In the genomic region with DNA sequence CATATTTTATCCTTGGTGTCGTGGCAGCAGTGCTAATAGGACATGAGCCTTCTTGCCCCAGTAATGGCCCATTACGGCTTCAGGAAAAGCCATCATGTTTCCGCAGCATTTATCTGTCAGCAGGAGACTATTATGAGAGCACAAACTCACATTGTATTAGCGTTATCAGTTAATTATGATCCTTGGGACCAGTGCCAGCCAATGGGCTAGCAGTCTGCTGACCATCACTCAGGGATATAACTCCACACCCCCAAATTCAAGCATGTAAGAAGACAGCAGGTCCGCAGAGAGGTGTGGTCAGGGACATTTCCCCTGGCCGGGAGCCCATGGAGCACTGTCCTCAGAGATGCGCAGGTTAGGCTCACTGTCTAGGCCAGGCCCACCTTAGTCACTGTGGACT, we compare ENCODE assay signal across 21 cellular contexts. TPM values are rescaled to one million over a fixed set of nuclear protein-coding genes. Genes with fewer than 3 reads are reported as not detected.
DNase-seq lines count a peak whose midpoint lies in the region; ATAC-seq and TF ChIP-seq lines count a peak whose summit lies in the region.
"Had no signal": no experiment of that assay in that cellular context is flagged by ENCODE, and none has a peak within 500 bp of the region (broad histone marks: within the 10 kb centered on the region; RNA-seq: fewer than 3 reads in every experiment).

No MANE protein-coding gene starts in this region.

- WGBS in neuronal stem cell (ENCODE audit: extremely low coverage in 2 of 2, insufficient read length in 2 of 2, insufficient replicate concordance in 1 of 2), 2 donors = no CpG with 5 or more reads among the region's 7 CpGs

- no peak overlapping the region for H3K18ac ChIP-seq in neuronal stem cell (ENCODE audit: low read length)

- no peak overlapping the region for H3K23ac ChIP-seq in neuronal stem cell (ENCODE audit: low read depth, low read length, poor library complexity)

- H3K4ac ChIP-seq in neuronal stem cell (ENCODE audit: low read length) = no peak overlapping the region

- H3K36me3 ChIP-seq in neuronal stem cell (replicated peaks in 1 of 2; ENCODE audit: control insufficient read depth in 2 of 2, insufficient read depth in 2 of 2, low read length in 2 of 2) = no peaks in the 10 kb centered on the region
- H3K36me3 ChIP-seq in lower lobe of right lung = no peaks in the 10 kb centered on the region
- H3K36me3 ChIP-seq: BLaER1 had no signal

- DNase-seq in COR-L47 (lab: John Stamatoyannopoulos, UW) (peak; percentile 51), NCI-H1417 treated with DMSO at 0.1 percent for 48 hours (lab: John Stamatoyannopoulos, UW) (peak; percentile 18), NCI-H69 (lab: John Stamatoyannopoulos, UW) (peak; percentile 15), neuronal stem cell (ENCODE audit: low spot score) (no peak), NCI-H510A treated with DMSO at 0.1 percent for 48 hours (lab: John Stamatoyannopoulos, UW) (no peak), lower lobe of right lung (no peak)
- DNase-seq: CD4-positive, CD25-positive, alpha-beta regulatory T cell; CD8-positive, alpha-beta T cell; DMS 273 treated with DMSO at 0.1 percent for 48 hours; DMS79; EL; GDM1; GM23248; H7; HCEC 1CT had no signal

- peak overlapping the region; percentile 66 for H3K14ac ChIP-seq in neuronal stem cell (ENCODE audit: low read length)

- H4K8ac ChIP-seq in neuronal stem cell (ENCODE audit: low read depth, low read length) = no peak overlapping the region

- H3K4me2 ChIP-seq in neuronal stem cell (ENCODE audit: insufficient read depth, low read length, poor library complexity, severe bottlenecking) = no peak overlapping the region
- H3K4me2 ChIP-seq: BLaER1 had no signal

- H2BK12ac ChIP-seq in neuronal stem cell (ENCODE audit: low read length) = no peak overlapping the region

- H3K27me3 ChIP-seq in neuronal stem cell (ENCODE audit: control insufficient read depth in 3 of 3, insufficient read depth in 3 of 3, low read depth in 1 of 3, low read length in 3 of 3) (peaks cover 0 to 62% (median 19%) of the 10 kb centered on the region in 3 experiments), lower lobe of right lung (ENCODE audit: low read depth) (peaks cover 27% of the 10 kb centered on the region)

- H3K4me3 ChIP-seq in neuronal stem cell (ENCODE audit: low read length in 2 of 2) = no peak overlapping the region
- no peak overlapping the region for H3K4me3 ChIP-seq in lower lobe of right lung
- H3K4me3 ChIP-seq: BLaER1, GM12878, GM23248 had no signal

- H3K9me3 ChIP-seq in neuronal stem cell (replicated peaks in 1 of 2; ENCODE audit: control insufficient read depth in 2 of 2, insufficient read depth in 1 of 2, low read depth in 1 of 2, low read length in 2 of 2) (no peaks in the 10 kb centered on the region), lower lobe of right lung (no peaks in the 10 kb centered on the region)
- H3K9me3 ChIP-seq: BLaER1 had no signal

- no peak overlapping the region for H2AK5ac ChIP-seq in neuronal stem cell (ENCODE audit: low read depth, low read length)

- H3K4me1 ChIP-seq in neuronal stem cell (ENCODE audit: control insufficient read depth in 2 of 2, insufficient read depth in 1 of 2, low read depth in 1 of 2, low read length in 2 of 2) = peaks cover under 1 to 1% of the 10 kb centered on the region in 2 donors
- no peaks in the 10 kb centered on the region for H3K4me1 ChIP-seq in lower lobe of right lung

- no peak overlapping the region for H2BK120ac ChIP-seq in neuronal stem cell (ENCODE audit: low read depth, low read length)

- no peaks in the 10 kb centered on the region for H3K79me1 ChIP-seq in neuronal stem cell (ENCODE audit: low read depth, low read length)

- intact Hi-C loops in lower lobe of right lung (cut with DNase I) = no loop called here

- H4K91ac ChIP-seq in neuronal stem cell (ENCODE audit: low read depth, low read length, poor library complexity) = no peak overlapping the region

- no peak overlapping the region for H2BK5ac ChIP-seq in neuronal stem cell (ENCODE audit: low read length)

- H3K27ac ChIP-seq in neuronal stem cell (replicated peaks; ENCODE audit: low read length) (no peak overlapping the region), lower lobe of right lung (no peak overlapping the region)
- H3K27ac ChIP-seq: BLaER1, C4-2B, GM23248 had no signal

- no peak overlapping the region for H3K9ac ChIP-seq in neuronal stem cell (ENCODE audit: low read depth, low read length, poor library complexity)
- H3K9ac ChIP-seq: BLaER1, GM23248 had no signal

- H2AFZ ChIP-seq in neuronal stem cell (ENCODE audit: low read length) = no peak overlapping the region
- H2AFZ ChIP-seq: GM23248 had no signal

- H2BK15ac ChIP-seq in neuronal stem cell (ENCODE audit: low read length) = no peak overlapping the region

- ATAC-seq in GM19452 (IDR thresholded peaks at IDR 0.05; ENCODE audit: unreplicated experiment) (no peak), HG02938 (IDR thresholded peaks at IDR 0.05; ENCODE audit: unreplicated experiment) (no peak), lower lobe of right lung (no peak)
- ATAC-seq: CD8-positive, alpha-beta T cell; GM12878 had no signal

- TF ChIP-seq CTCF in lower lobe of right lung (IDR thresholded peaks at IDR 0.05) = no peak

RNA-seq across cellular contexts. Expression of a gene that starts 4.9 kb away (rescaled TPM):
- polyA plus RNA-seq in neuronal stem cell (2013, experiment 1 of 2) = 0.67 TPM
- 0.68 TPM for polyA plus RNA-seq in neuronal stem cell (2013, experiment 2 of 2)
- total RNA-seq in lower lobe of right lung = not detected
- total RNA-seq: A172; CD4-positive, CD25-positive, alpha-beta regulatory T cell; GM23248 had no signal
- polyA plus RNA-seq: CD4-positive, CD25-positive, alpha-beta regulatory T cell; GM23248 had no signal

Comparison
In these comparisons a context has a peak if more than half of its experiments do, and no peak if none do; other contexts are left out.
1. DNase-seq: peak in COR-L47 (single experiment), NCI-H1417 treated with DMSO at 0.1 percent for 48 hours (single experiment) and NCI-H69 (single experiment); none in neuronal stem cell (single experiment), NCI-H510A treated with DMSO at 0.1 percent for 48 hours (single experiment) and lower lobe of right lung (single experiment).